In the genomic region with DNA sequence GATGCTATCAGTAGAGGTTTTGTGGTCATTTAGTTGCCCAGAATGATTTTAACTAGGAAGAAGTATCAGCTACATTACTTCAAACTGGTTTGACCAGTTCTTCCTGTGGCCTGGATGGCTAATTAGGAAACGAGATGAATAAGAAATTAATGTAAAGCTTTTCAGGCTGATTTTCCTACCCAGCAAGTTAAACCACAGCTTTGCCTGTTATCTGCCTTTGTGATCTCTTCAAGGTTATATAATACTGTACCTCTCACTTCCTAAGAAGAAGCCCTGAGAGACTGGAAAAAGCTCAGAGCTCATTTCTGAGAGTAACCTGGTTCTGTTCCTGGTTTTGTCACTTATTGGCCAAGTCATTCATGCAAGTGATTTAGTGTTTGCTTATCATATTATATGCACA, we compare ENCODE assay signal across 16 cellular contexts.
DNase-seq lines count a peak whose midpoint lies in the region; TF ChIP-seq lines count a peak whose summit lies in the region.
"Had no signal": no experiment of that assay in that cellular context is flagged by ENCODE, and none has a peak within 500 bp of the region (broad histone marks: within the 10 kb centered on the region; RNA-seq: fewer than 3 reads in every experiment).

No MANE protein-coding gene starts in this region.

- no peak overlapping the region for H3K4me2 ChIP-seq in osteoblast (ENCODE audit: insufficient read depth, low read length)

- peaks cover 14% of the 10 kb centered on the region for H3K4me1 ChIP-seq in osteoblast (ENCODE audit: insufficient read depth, low read length)
- H3K4me1 ChIP-seq: breast epithelium had no signal

- TF ChIP-seq CTCF in osteoblast (IDR thresholded peaks at IDR 0.05; ENCODE audit: extremely low read depth, low read depth, low read length) (no peak), chondrocyte (IDR thresholded peaks at IDR 0.05) (no peak)

- no peaks in the 10 kb centered on the region for H3K36me3 ChIP-seq in osteoblast (ENCODE audit: insufficient read depth, low read length)
- H3K36me3 ChIP-seq: breast epithelium, suprapubic skin had no signal

- H3K4me3 Mint-ChIP-seq in activated T-helper 1 cell treated with anti-CD3 and anti-CD28 coated beads, Interleukin-12 subunit alpha, Interleukin-12 subunit beta, Interleukin-2, Interleukin-4 antibody, amounts not matched to agents 30 ng/mL and 10 ng/mL and 1 ng/mL, durations not matched to agents 14 hours and 24 hours and 36 hours = no peak overlapping the region
- H3K4me3 Mint-ChIP-seq in chondrocyte (ENCODE audit: unreplicated experiment) = no peak overlapping the region
- H3K4me3 Mint-ChIP-seq: activated naive CD4-positive, alpha-beta T cell treated with anti-CD3 and anti-CD28 coated beads, Interleukin-2, amount 50 U/mL, for 24 hours; effector memory CD8-positive, alpha-beta T cell had no signal

- no peak overlapping the region for H3K4me3 ChIP-seq in osteoblast (ENCODE audit: insufficient read depth, low read length)
- H3K4me3 ChIP-seq: breast epithelium, suprapubic skin had no signal

- no peak overlapping the region for H3K27ac Mint-ChIP-seq in activated T-helper 1 cell treated with anti-CD3 and anti-CD28 coated beads, Interleukin-12 subunit alpha, Interleukin-12 subunit beta, Interleukin-2, Interleukin-4 antibody, amounts not matched to agents 30 ng/mL and 10 ng/mL and 1 ng/mL, durations not matched to agents 14 hours and 24 hours and 36 hours
- no peak overlapping the region for H3K27ac Mint-ChIP-seq in chondrocyte (ENCODE audit: unreplicated experiment)
- H3K27ac Mint-ChIP-seq: activated naive CD4-positive, alpha-beta T cell treated with anti-CD3 and anti-CD28 coated beads, Interleukin-2, amount 50 U/mL, for 24 hours; effector memory CD8-positive, alpha-beta T cell had no signal

- no peaks in the 10 kb centered on the region for H3K4me1 Mint-ChIP-seq in activated T-helper 1 cell treated with anti-CD3 and anti-CD28 coated beads, Interleukin-12 subunit alpha, Interleukin-12 subunit beta, Interleukin-2, Interleukin-4 antibody, amounts not matched to agents 30 ng/mL and 10 ng/mL and 1 ng/mL, durations not matched to agents 14 hours and 24 hours and 36 hours (ENCODE audit: low read depth)
- peaks cover 2% of the 10 kb centered on the region for H3K4me1 Mint-ChIP-seq in chondrocyte (ENCODE audit: low read depth)
- H3K4me1 Mint-ChIP-seq: activated naive CD4-positive, alpha-beta T cell treated with anti-CD3 and anti-CD28 coated beads, Interleukin-2, amount 50 U/mL, for 24 hours had no signal

- no peaks in the 10 kb centered on the region for H3K27me3 Mint-ChIP-seq in activated T-helper 1 cell treated with anti-CD3 and anti-CD28 coated beads, Interleukin-12 subunit alpha, Interleukin-12 subunit beta, Interleukin-2, Interleukin-4 antibody, amounts not matched to agents 30 ng/mL and 10 ng/mL and 1 ng/mL, durations not matched to agents 14 hours and 24 hours and 36 hours (ENCODE audit: insufficient read depth)
- no peaks in the 10 kb centered on the region for H3K27me3 Mint-ChIP-seq in chondrocyte (ENCODE audit: low read depth)
- H3K27me3 Mint-ChIP-seq: activated naive CD4-positive, alpha-beta T cell treated with anti-CD3 and anti-CD28 coated beads, Interleukin-2, amount 50 U/mL, for 24 hours; effector memory CD8-positive, alpha-beta T cell had no signal

- no peaks in the 10 kb centered on the region for H3K9me3 Mint-ChIP-seq in activated T-helper 1 cell treated with anti-CD3 and anti-CD28 coated beads, Interleukin-12 subunit alpha, Interleukin-12 subunit beta, Interleukin-2, Interleukin-4 antibody, amounts not matched to agents 30 ng/mL and 10 ng/mL and 1 ng/mL, durations not matched to agents 14 hours and 24 hours and 36 hours
- no peaks in the 10 kb centered on the region for H3K9me3 Mint-ChIP-seq in chondrocyte (ENCODE audit: low read depth)
- H3K9me3 Mint-ChIP-seq: activated naive CD4-positive, alpha-beta T cell treated with anti-CD3 and anti-CD28 coated beads, Interleukin-2, amount 50 U/mL, for 24 hours had no signal

- H4K20me1 ChIP-seq in osteoblast (ENCODE audit: insufficient read depth, low read length) = no peaks in the 10 kb centered on the region

- no peaks in the 10 kb centered on the region for H3K36me3 Mint-ChIP-seq in activated T-helper 1 cell treated with anti-CD3 and anti-CD28 coated beads, Interleukin-12 subunit alpha, Interleukin-12 subunit beta, Interleukin-2, Interleukin-4 antibody, amounts not matched to agents 30 ng/mL and 10 ng/mL and 1 ng/mL, durations not matched to agents 14 hours and 24 hours and 36 hours (ENCODE audit: low read depth)
- no peaks in the 10 kb centered on the region for H3K36me3 Mint-ChIP-seq in chondrocyte (ENCODE audit: low read depth)
- H3K36me3 Mint-ChIP-seq: activated naive CD4-positive, alpha-beta T cell treated with anti-CD3 and anti-CD28 coated beads, Interleukin-2, amount 50 U/mL, for 24 hours had no signal

- peak overlapping the region; percentile 15 for H2AFZ ChIP-seq in osteoblast (ENCODE audit: low read length)

- H3K27ac ChIP-seq in osteoblast (ENCODE audit: low read depth, low read length) = no peak overlapping the region
- H3K27ac ChIP-seq: breast epithelium, suprapubic skin had no signal

- no peaks in the 10 kb centered on the region for H3K79me2 ChIP-seq in osteoblast (ENCODE audit: insufficient read depth, low read length)

- intact Hi-C loops in activated T-helper 1 cell treated with anti-CD3 and anti-CD28 coated beads, Interleukin-12 subunit alpha, Interleukin-12 subunit beta, Interleukin-2, Interleukin-4 antibody, amounts not matched to agents 30 ng/mL and 10 ng/mL and 1 ng/mL, durations not matched to agents 14 hours and 24 hours and 36 hours (cut with micrococcal nuclease) = no loop called here

- DNase-seq in ELF-1 (ENCODE audit: low read depth, low spot score) (peak; percentile 23), NCI-H146 treated with DMSO at 0.1 percent for 48 hours (lab: John Stamatoyannopoulos, UW; ENCODE audit: unreplicated experiment) (peak; percentile 60), dermis blood vessel endothelial cell (peak; percentile 8), osteoblast (ENCODE audit: insufficient read length, low spot score, missing footprints) (no peak), NCI-H82 treated with DMSO at 0.1 percent for 48 hours (lab: John Stamatoyannopoulos, UW; ENCODE audit: unreplicated experiment) (no peak), chondrocyte (ENCODE audit: low spot score) (no peak), SKM-1 treated with dmso at 0.1 percent for 144 hours (lab: John Stamatoyannopoulos, UW; ENCODE audit: unreplicated experiment) (no peak)
- no peak for DNase-seq in activated T-helper 1 cell treated with anti-CD3 and anti-CD28 coated beads, Interleukin-12 subunit alpha, Interleukin-12 subunit beta, Interleukin-2, Interleukin-4 antibody, amounts not matched to agents 30 ng/mL and 10 ng/mL and 1 ng/mL, durations not matched to agents 14 hours and 24 hours and 36 hours (ENCODE audit: low spot score)
- DNase-seq: activated CD8-positive, alpha-beta memory T cell treated with anti-CD3 and anti-CD28 coated beads, Interleukin-2, amount 50 U/mL, for 4 hours; effector memory CD8-positive, alpha-beta T cell; Kasumi-1; NCI-H2171; posterior cingulate gyrus had no signal

- no peaks in the 10 kb centered on the region for H3K27me3 ChIP-seq in osteoblast (ENCODE audit: insufficient read depth, low read length)
- H3K27me3 ChIP-seq: breast epithelium, suprapubic skin had no signal

- no peaks in the 10 kb centered on the region for H3K9me3 ChIP-seq in osteoblast (ENCODE audit: low read depth, low read length)
- H3K9me3 ChIP-seq: breast epithelium, suprapubic skin had no signal

Comparison
In these comparisons a context has a peak if more than half of its experiments do, and no peak if none do; other contexts are left out.
1. DNase-seq: peak in ELF-1 (single experiment), NCI-H146 treated with DMSO at 0.1 percent for 48 hours (single experiment) and dermis blood vessel endothelial cell (single experiment); none in osteoblast (single experiment), activated T-helper 1 cell treated with anti-CD3 and anti-CD28 coated beads, Interleukin-12 subunit alpha, Interleukin-12 subunit beta, Interleukin-2, Interleukin-4 antibody, amounts not matched to agents 30 ng/mL and 10 ng/mL and 1 ng/mL, durations not matched to agents 14 hours and 24 hours and 36 hours (single experiment), NCI-H82 treated with DMSO at 0.1 percent for 48 hours (single experiment), chondrocyte (single experiment) and SKM-1 treated with dmso at 0.1 percent for 144 hours (single experiment).